20 cellular contexts compared by ENCODE assay signal in the genomic region with DNA sequence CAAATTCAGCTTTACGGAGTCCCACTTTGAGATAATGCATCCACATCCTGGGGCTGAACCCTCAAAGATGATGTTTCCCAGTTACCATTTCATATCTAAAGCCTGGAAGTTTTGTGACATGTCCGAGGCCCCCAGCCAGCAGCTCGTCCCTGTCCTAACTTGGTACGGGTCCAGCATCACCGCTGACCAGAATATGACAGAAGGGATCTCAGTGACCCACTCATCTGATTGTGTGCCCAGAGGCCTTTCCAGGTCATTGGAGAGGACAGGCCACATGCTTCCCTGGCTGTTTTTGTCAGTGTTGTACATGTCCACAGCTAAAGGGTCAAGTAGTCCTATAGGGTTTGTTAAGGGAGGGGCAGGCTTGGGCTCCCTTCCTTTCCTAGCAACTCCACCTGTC. TPM values are rescaled to one million over a fixed set of nuclear protein-coding genes. Genes with fewer than 3 reads are reported as not detected.
DNase-seq lines count a peak whose midpoint lies in the region; ATAC-seq and TF ChIP-seq lines count a peak whose summit lies in the region.
"Had no signal": no experiment of that assay in that cellular context is flagged by ENCODE, and none has a peak within 500 bp of the region (broad histone marks: within the 10 kb centered on the region; RNA-seq: fewer than 3 reads in every experiment).

No MANE protein-coding gene starts in this region.

- H3K4me1 Mint-ChIP-seq in activated naive CD8-positive, alpha-beta T cell treated with anti-CD3 and anti-CD28 coated beads for 36 hours = peaks cover 23% of the 10 kb centered on the region
- peaks cover 10% of the 10 kb centered on the region for H3K4me1 Mint-ChIP-seq in stimulated activated memory B cell treated with anti-CD40 and anti-IgM and Interleukin-4, amounts not matched to agents 10 μg/mL and 1 μg/mL and 100 μg/mL, for 72 hours

- no peak for DNase-seq in Right ventricle myocardium superior
- no peak for DNase-seq in Right ventricle myocardium inferior (ENCODE audit: missing footprints)
- DNase-seq in activated naive CD8-positive, alpha-beta T cell treated with anti-CD3 and anti-CD28 coated beads for 36 hours = no peak
- DNase-seq in mesenteric fat pad (ENCODE audit: low spot score) = peak; percentile 14
- DNase-seq in NCI-H2196 (lab: John Stamatoyannopoulos, UW; ENCODE audit: unreplicated experiment) = no peak
- no peak for DNase-seq in WERI-Rb-1
- DNase-seq: activated B cell treated with CpG ODN at 0.5 μM for 24 hours; activated naive CD4-positive, alpha-beta T cell; colonic mucosa; MG63; NCI-H1436 treated with DMSO at 0.1 percent for 48 hours; NCI-H2171; NCI-H774; OCI-M1; SJCRH30; testis had no signal

- H3K4me3 ChIP-seq in WERI-Rb-1 (ENCODE audit: low read depth, low read length) = no peak overlapping the region
- H3K4me3 ChIP-seq: colonic mucosa, MG63, SJCRH30, testis had no signal

- peaks cover 85% of the 10 kb centered on the region for H3K36me3 ChIP-seq in WERI-Rb-1

- H3K36me3 Mint-ChIP-seq in activated naive CD8-positive, alpha-beta T cell treated with anti-CD3 and anti-CD28 coated beads for 36 hours = peaks cover 38% of the 10 kb centered on the region
- H3K36me3 Mint-ChIP-seq in stimulated activated memory B cell treated with anti-CD40 and anti-IgM and Interleukin-4, amounts not matched to agents 10 μg/mL and 1 μg/mL and 100 μg/mL, for 72 hours = peaks cover 88% of the 10 kb centered on the region

- ATAC-seq in Right ventricle myocardium superior (ENCODE audit: poor library complexity) (peak; percentile 29), Right ventricle myocardium inferior (no peak), GM21515 (IDR thresholded peaks at IDR 0.05; ENCODE audit: unreplicated experiment) (no peak)
- ATAC-seq in stimulated activated memory B cell treated with anti-CD40 and anti-IgM and Interleukin-4, amounts not matched to agents 10 μg/mL and 1 μg/mL and 100 μg/mL, for 72 hours = no peak

- no peaks in the 10 kb centered on the region for H3K9me3 ChIP-seq in WERI-Rb-1 (ENCODE audit: severe bottlenecking)
- H3K9me3 ChIP-seq: colonic mucosa, MG63, SJCRH30, testis had no signal

- no peak overlapping the region for H3K4me3 Mint-ChIP-seq in activated naive CD8-positive, alpha-beta T cell treated with anti-CD3 and anti-CD28 coated beads for 36 hours
- H3K4me3 Mint-ChIP-seq in stimulated activated memory B cell treated with anti-CD40 and anti-IgM and Interleukin-4, amounts not matched to agents 10 μg/mL and 1 μg/mL and 100 μg/mL, for 72 hours = no peak overlapping the region
- H3K4me3 Mint-ChIP-seq: activated B cell treated with CpG ODN at 0.5 μM for 24 hours; T-helper 1 cell treated with Interleukin-12 subunit alpha and Interleukin-12 subunit beta and Interleukin-4 antibody, amounts not matched to agents 30 μg/mL and 1 μg/mL, for 36 hours had no signal

- H3K27ac Mint-ChIP-seq in activated naive CD8-positive, alpha-beta T cell treated with anti-CD3 and anti-CD28 coated beads for 36 hours = peak overlapping the region; percentile 81
- peak overlapping the region; percentile 72 for H3K27ac Mint-ChIP-seq in stimulated activated memory B cell treated with anti-CD40 and anti-IgM and Interleukin-4, amounts not matched to agents 10 μg/mL and 1 μg/mL and 100 μg/mL, for 72 hours
- H3K27ac Mint-ChIP-seq: activated B cell treated with CpG ODN at 0.5 μM for 24 hours, progenitor cell of endocrine pancreas had no signal

- H3K27me3 ChIP-seq in WERI-Rb-1 (ENCODE audit: insufficient read depth, low read depth, severe bottlenecking) = no peaks in the 10 kb centered on the region
- H3K27me3 ChIP-seq: colonic mucosa, MG63, SJCRH30, testis had no signal

- no peaks in the 10 kb centered on the region for H3K27me3 Mint-ChIP-seq in activated naive CD8-positive, alpha-beta T cell treated with anti-CD3 and anti-CD28 coated beads for 36 hours
- no peaks in the 10 kb centered on the region for H3K27me3 Mint-ChIP-seq in stimulated activated memory B cell treated with anti-CD40 and anti-IgM and Interleukin-4, amounts not matched to agents 10 μg/mL and 1 μg/mL and 100 μg/mL, for 72 hours
- H3K27me3 Mint-ChIP-seq: activated B cell treated with CpG ODN at 0.5 μM for 24 hours, progenitor cell of endocrine pancreas had no signal

- H3K9me3 Mint-ChIP-seq in activated naive CD8-positive, alpha-beta T cell treated with anti-CD3 and anti-CD28 coated beads for 36 hours = no peaks in the 10 kb centered on the region
- H3K9me3 Mint-ChIP-seq in stimulated activated memory B cell treated with anti-CD40 and anti-IgM and Interleukin-4, amounts not matched to agents 10 μg/mL and 1 μg/mL and 100 μg/mL, for 72 hours = no peaks in the 10 kb centered on the region
- H3K9me3 Mint-ChIP-seq: activated B cell treated with CpG ODN at 0.5 μM for 24 hours; T-helper 1 cell treated with Interleukin-12 subunit alpha and Interleukin-12 subunit beta and Interleukin-4 antibody, amounts not matched to agents 30 μg/mL and 1 μg/mL, for 36 hours had no signal

- no peak overlapping the region for H3K27ac ChIP-seq in WERI-Rb-1
- H3K27ac ChIP-seq: colonic mucosa, SJCRH30 had no signal

- intact Hi-C loops in Right ventricle myocardium superior (cut with DNase I) = no loop called here
- intact Hi-C loops in Right ventricle myocardium inferior (cut with DNase I) = no loop called here

- no peak for TF ChIP-seq CTCF in WERI-Rb-1 (IDR thresholded peaks at IDR 0.05; ENCODE audit: low read depth, low read length)

RNA-seq across cellular contexts. Expression of a gene that starts 33.3 kb away (rescaled TPM):
- total RNA-seq in Right ventricle myocardium superior (14.2 TPM), Right ventricle myocardium inferior (16.4 TPM), mesenteric fat pad (37.7 TPM)
- 10 to 100 TPM; 27.3 to 34.7 TPM for total RNA-seq in activated naive CD8-positive, alpha-beta T cell treated with anti-CD3 and anti-CD28 coated beads for 36 hours

RNA-seq across cellular contexts. Expression of a gene that starts 40.6 kb away (rescaled TPM):
- total RNA-seq in Right ventricle myocardium superior (7.1 TPM), Right ventricle myocardium inferior (9.7 TPM), mesenteric fat pad (6.5 TPM)
- total RNA-seq in activated naive CD8-positive, alpha-beta T cell treated with anti-CD3 and anti-CD28 coated beads for 36 hours = 100 to 1,000 TPM; 333 to 343 TPM

Comparison
In these comparisons a context has a peak if more than half of its experiments do, and no peak if none do; other contexts are left out.
1. RNA of a gene that starts 40.6 kb away (total RNA-seq): 333 to 343 TPM in activated naive CD8-positive, alpha-beta T cell treated with anti-CD3 and anti-CD28 coated beads for 36 hours; 9.7 TPM in Right ventricle myocardium inferior (single experiment), 7.1 TPM in Right ventricle myocardium superior (single experiment) and 6.5 TPM in mesenteric fat pad (single experiment); every median in the first group is over 10 times any median in the second.